8 cellular contexts compared by ENCODE assay signal in the genomic region with DNA sequence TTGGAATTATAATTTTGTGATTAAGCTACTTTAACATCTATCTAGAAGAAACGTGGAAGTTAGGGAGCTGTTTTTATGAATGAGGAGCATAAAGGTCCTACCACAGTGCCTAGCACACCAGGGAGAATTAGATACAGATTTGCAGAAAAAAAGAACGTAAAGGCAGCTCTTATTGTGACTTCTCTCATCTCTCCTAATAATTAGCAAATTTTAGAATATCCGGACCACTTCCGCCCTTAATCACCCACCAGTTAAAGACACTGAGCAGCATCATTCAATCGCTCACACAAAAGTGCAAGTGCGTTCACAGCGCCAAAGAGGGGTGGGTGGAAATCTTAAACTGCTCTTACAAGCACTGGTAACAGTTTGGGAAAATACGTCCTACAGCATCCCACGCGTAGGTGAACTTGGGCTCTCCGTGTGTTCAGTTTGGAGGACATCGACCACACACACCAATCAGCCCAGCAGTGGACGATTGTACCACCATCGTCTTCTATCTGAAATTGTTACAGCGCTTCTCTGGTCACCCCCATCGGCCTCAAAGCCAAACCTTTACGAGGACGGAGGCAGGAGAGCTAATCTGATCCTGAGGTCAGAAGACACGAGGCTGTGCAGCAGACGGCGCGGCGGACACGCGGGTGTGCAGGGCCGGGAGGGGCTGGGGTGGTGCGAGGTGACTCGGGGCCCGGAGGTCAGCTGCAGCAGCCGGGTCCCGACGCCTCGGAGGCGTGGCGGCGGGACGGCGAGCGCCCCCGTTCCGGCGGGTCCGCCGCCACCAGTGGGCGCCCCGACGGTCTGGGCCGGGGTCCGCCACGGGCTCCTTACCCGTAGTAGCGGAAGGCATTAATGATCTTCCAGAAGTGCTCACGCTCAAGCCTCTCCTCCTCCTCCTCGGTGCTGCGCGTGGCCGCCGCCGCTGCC. TPM values are rescaled to one million over a fixed set of nuclear protein-coding genes. Genes with fewer than 3 reads are reported as not detected.
A peak's percentile ranks its signal among the peaks of the same experiment; 100 is the strongest.
DNase-seq lines count a peak whose midpoint lies in the region; ATAC-seq and TF ChIP-seq lines count a peak whose summit lies in the region.

No MANE protein-coding gene starts in this region.

- H3K4me1 ChIP-seq in Peyer's patch (peaks cover 0 to 15% (median 0%) of the 10 kb centered on the region in 4 donors), parathyroid adenoma (peaks cover 2% of the 10 kb centered on the region), upper lobe of left lung (peaks cover 17 to 25% (median 22%) of the 10 kb centered on the region in 4 donors)

- TF ChIP-seq EP300 in upper lobe of left lung (IDR thresholded peaks at IDR 0.05): no peak

- intact Hi-C loops in CD14-positive monocyte (cut with micrococcal nuclease): loop anchor here (5.0 to 10.0 kb wide), 2 partner anchors 60 to 73 kb away; a partner anchor contains a TSS
- intact Hi-C loops in Right ventricle myocardium inferior (cut with DNase I): loop anchor here (5.0 kb wide), 2 partner anchors 60 to 75 kb away; a partner anchor contains a TSS

- H3K27ac ChIP-seq in Peyer's patch (peak overlapping the region; percentile 95 to 99 (median 97)), parathyroid adenoma (peak overlapping the region; percentile 90), upper lobe of left lung (peak overlapping the region; percentile 84 to 98 (median 92))

- H3K79me2 ChIP-seq in parathyroid adenoma: peaks cover 4% of the 10 kb centered on the region

- H3K36me3 ChIP-seq in Peyer's patch (no peaks in the 10 kb centered on the region), parathyroid adenoma (ENCODE audit: control insufficient read depth, insufficient read depth, low read length) (no peaks in the 10 kb centered on the region), upper lobe of left lung (no peaks in the 10 kb centered on the region)

- 1% methylated on average over 12 to 24 of the region's 59 CpGs for WGBS in upper lobe of left lung, 2 donors

- H3K27me3 ChIP-seq in Peyer's patch: no peaks in the 10 kb centered on the region
- no peaks in the 10 kb centered on the region for H3K27me3 ChIP-seq in parathyroid adenoma (ENCODE audit: control insufficient read depth, insufficient read depth, low read length)
- H3K27me3 ChIP-seq in upper lobe of left lung: no peaks in the 10 kb centered on the region

- H3K36me3 Mint-ChIP-seq in CD14-positive monocyte: peaks cover 0 to 4% of the 10 kb centered on the region in 2 donors
- peaks cover 4% of the 10 kb centered on the region for H3K36me3 Mint-ChIP-seq in activated naive CD4-positive, alpha-beta T cell treated with anti-CD3 and anti-CD28 coated beads, Interleukin-2, amount 50 U/mL, for 24 hours

- peak overlapping the region; percentile 41 for H3K9ac ChIP-seq in parathyroid adenoma

- peak overlapping the region; percentile 96 to 97 for H3K4me3 Mint-ChIP-seq in CD14-positive monocyte
- peak overlapping the region; percentile 96 for H3K4me3 Mint-ChIP-seq in activated naive CD4-positive, alpha-beta T cell treated with anti-CD3 and anti-CD28 coated beads, Interleukin-2, amount 50 U/mL, for 24 hours

- peak overlapping the region; percentile 89 for H2AFZ ChIP-seq in parathyroid adenoma

- TF ChIP-seq POLR2A in Peyer's patch (IDR thresholded peaks at IDR 0.05) (no peak), upper lobe of left lung (IDR thresholded peaks at IDR 0.05) (no peak)

- H3K27me3 Mint-ChIP-seq in CD14-positive monocyte (ENCODE audit: low read depth in 3 of 3): no peaks in the 10 kb centered on the region
- no peaks in the 10 kb centered on the region for H3K27me3 Mint-ChIP-seq in activated naive CD4-positive, alpha-beta T cell treated with anti-CD3 and anti-CD28 coated beads, Interleukin-2, amount 50 U/mL, for 24 hours

- ATAC-seq in HG03378 (IDR thresholded peaks at IDR 0.05; ENCODE audit: unreplicated experiment) (peak; percentile 22), Right ventricle myocardium inferior (peak; percentile 66), upper lobe of left lung (ENCODE audit: low FRiP score in 2 of 2) (peak; percentile 75 to 86)

- peaks cover 25% of the 10 kb centered on the region for H3K4me1 Mint-ChIP-seq in CD14-positive monocyte
- peaks cover 51% of the 10 kb centered on the region for H3K4me1 Mint-ChIP-seq in activated naive CD4-positive, alpha-beta T cell treated with anti-CD3 and anti-CD28 coated beads, Interleukin-2, amount 50 U/mL, for 24 hours

- H3K4me3 ChIP-seq in Peyer's patch (peak overlapping the region; percentile 69 to 86 (median 82)), parathyroid adenoma (ENCODE audit: low read depth, low read length) (peak overlapping the region; percentile 73), upper lobe of left lung (peak overlapping the region; percentile 42 to 89 (median 80))

- peak; percentile 60 for DNase-seq in CD14-positive monocyte (ENCODE audit: low spot score)
- DNase-seq in GM19240 (ENCODE audit: insufficient read length, low spot score): peak; percentile 18
- DNase-seq in Peyer's patch: peak; percentile 64 to 85 (median 85)
- peak; percentile 85 for DNase-seq in Right ventricle myocardium inferior (ENCODE audit: missing footprints)
- DNase-seq in upper lobe of left lung: peak; percentile 80 to 93

- peak overlapping the region; percentile 95 for H3K4me2 ChIP-seq in parathyroid adenoma (ENCODE audit: low read length)

- H3K9me3 ChIP-seq in Peyer's patch (no peaks in the 10 kb centered on the region), parathyroid adenoma (ENCODE audit: control insufficient read depth, low read length) (no peaks in the 10 kb centered on the region), upper lobe of left lung (no peaks in the 10 kb centered on the region)

- no peak for TF ChIP-seq CTCF in CD14-positive monocyte (IDR thresholded peaks at IDR 0.05)
- TF ChIP-seq CTCF in Peyer's patch (IDR thresholded peaks at IDR 0.05): no peak
- no peak for TF ChIP-seq CTCF in parathyroid adenoma (IDR thresholded peaks at IDR 0.05)
- no peak for TF ChIP-seq CTCF in upper lobe of left lung (IDR thresholded peaks at IDR 0.05)

- no peaks in the 10 kb centered on the region for H3K9me3 Mint-ChIP-seq in CD14-positive monocyte
- H3K9me3 Mint-ChIP-seq in activated naive CD4-positive, alpha-beta T cell treated with anti-CD3 and anti-CD28 coated beads, Interleukin-2, amount 50 U/mL, for 24 hours: no peaks in the 10 kb centered on the region

- peak overlapping the region; percentile 88 to 96 (median 93) for H3K27ac Mint-ChIP-seq in CD14-positive monocyte
- peak overlapping the region; percentile 97 for H3K27ac Mint-ChIP-seq in activated naive CD4-positive, alpha-beta T cell treated with anti-CD3 and anti-CD28 coated beads, Interleukin-2, amount 50 U/mL, for 24 hours

RNA-seq across cellular contexts. Expression of a gene that starts 0.6 kb away (rescaled TPM):
- 1 to 10 TPM; 3.9 to 5.5 TPM for polyA plus RNA-seq in CD14-positive monocyte
- total RNA-seq in Peyer's patch (10 to 100 TPM; 23.5 to 55.3 (median 26.7) TPM), Right ventricle myocardium inferior (14.7 TPM), upper lobe of left lung (10 to 100 TPM; 11.5 to 34.5 (median 17.7) TPM)

Comparison
In these comparisons a context has a peak if more than half of its experiments do, and no peak if none do; other contexts are left out.
1. Peak in every context shown above with its lines: DNase-seq, ATAC-seq, H3K4me3 ChIP-seq and H3K27ac ChIP-seq.
2. DNase-seq: peak in every context shown above with its lines; median percentile 86 in upper lobe of left lung; 85 in Peyer's patch; 85 in Right ventricle myocardium inferior; 60 in CD14-positive monocyte; 18 in GM19240.
3. ATAC-seq: peak in every context shown above with its lines; median percentile 80 in upper lobe of left lung; 66 in Right ventricle myocardium inferior; 22 in HG03378.